In the genomic region with DNA sequence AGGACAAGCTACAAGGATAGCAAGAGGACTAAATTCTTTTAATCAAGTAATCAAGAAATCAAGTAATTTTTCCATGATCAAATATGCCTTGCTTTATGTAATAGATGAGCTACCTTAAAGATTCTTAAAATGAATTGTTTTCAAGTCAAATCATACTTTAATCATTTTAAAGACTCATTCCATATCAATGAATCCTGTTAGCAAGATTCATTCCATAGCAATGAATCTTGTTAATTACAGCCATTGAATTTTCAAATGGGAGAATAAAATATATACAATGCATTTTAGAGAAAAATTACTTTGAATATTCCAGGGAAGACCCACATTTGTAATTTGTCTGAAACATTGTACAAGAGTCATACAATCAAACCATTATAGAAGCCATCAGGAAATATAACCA, we compare ENCODE assay signal across 27 cellular contexts.
"Had no signal": no experiment of that assay in that cellular context is flagged by ENCODE, and none has a peak within 500 bp of the region (broad histone marks: within the 10 kb centered on the region; RNA-seq: fewer than 3 reads in every experiment).

No MANE protein-coding gene starts in this region.

- H3K36me3 ChIP-seq: neutrophil, ovary, right lobe of liver, sigmoid colon, stomach, thoracic aorta, thyroid gland, tibial nerve, upper lobe of left lung, vagina had no signal

- H2AFZ ChIP-seq: parathyroid adenoma had no signal

- H3K27ac ChIP-seq: neutrophil, ovary, parathyroid adenoma, psoas muscle, right lobe of liver, sigmoid colon, stomach, thoracic aorta, thyroid gland, tibial nerve, upper lobe of left lung, vagina had no signal

- H3K4me1 ChIP-seq: parathyroid adenoma, psoas muscle, right lobe of liver, sigmoid colon, stomach, thyroid gland, tibial nerve, upper lobe of left lung, vagina had no signal

- H3K9me3 ChIP-seq: neutrophil, ovary, psoas muscle, right lobe of liver, thoracic aorta, thyroid gland, tibial nerve, upper lobe of left lung, vagina had no signal

- H3K4me3 ChIP-seq: ovary, psoas muscle, right lobe of liver, sigmoid colon, stomach, thoracic aorta, thyroid gland, tibial nerve, upper lobe of left lung, vagina had no signal

- FAIRE-seq: small intestine, urothelium cell line had no signal

- ATAC-seq: natural killer cell treated with Interleukin-12 subunit alpha and Interleukin-12 subunit beta and Interleukin-15 and Interleukin-18, amount 100 ng/mL, for 72 hours; psoas muscle; right cardiac atrium; right lobe of liver; stimulated activated effector memory CD8-positive, alpha-beta T cell treated with anti-CD3 and anti-CD28 coated beads, Interleukin-12 subunit alpha, Interleukin-12 subunit beta, amount 100 ng/mL, for 72 hours; stimulated activated naive B cell treated with anti-CD40 and anti-IgM and Interleukin-4, amounts not matched to agents 10 μg/mL and 1 μg/mL and 100 μg/mL, for 72 hours had no signal

- H3K9ac ChIP-seq: parathyroid adenoma had no signal

- DNase-seq: nephron progenitor cell; occipital lobe; ovary; posterior cingulate gyrus; psoas muscle; right cardiac atrium; right lobe of liver; sigmoid colon; small intestine; stimulated activated CD4-positive, alpha-beta T cell treated with anti-CD3 and anti-CD28 coated beads, Interleukin-15, amount 100 ng/mL, for 24 hours; stimulated activated CD4-positive, alpha-beta T cell treated with anti-CD3 and anti-CD28 coated beads, Interleukin-2, amount 100 ng/mL, for 24 hours; stimulated activated CD4-positive, alpha-beta T cell treated with anti-CD3 and anti-CD28 coated beads, Interleukin-2, amount 100 ng/mL, for 48 hours; stimulated activated CD4-positive, alpha-beta T cell treated with anti-CD3 and anti-CD28 coated beads, Interleukin-4, amount 100 ng/mL, for 24 hours; stimulated activated naive B cell treated with anti-CD40 and anti-IgM and Interleukin-4, amounts not matched to agents 10 μg/mL and 1 μg/mL and 100 μg/mL, for 72 hours; stimulated activated naive CD4-positive, alpha-beta T cell treated with Interleukin-2 at 50 U/mL for 16 hours; stomach; thyroid gland; trophoblast cell; upper lobe of left lung had no signal

- H3K27me3 ChIP-seq: neutrophil, ovary, right lobe of liver, sigmoid colon, stomach, thyroid gland, tibial nerve, upper lobe of left lung, vagina had no signal

- H3K79me2 ChIP-seq: parathyroid adenoma had no signal
